Comparison of ENCODE assay signal across 2 cellular contexts in the genomic region with DNA sequence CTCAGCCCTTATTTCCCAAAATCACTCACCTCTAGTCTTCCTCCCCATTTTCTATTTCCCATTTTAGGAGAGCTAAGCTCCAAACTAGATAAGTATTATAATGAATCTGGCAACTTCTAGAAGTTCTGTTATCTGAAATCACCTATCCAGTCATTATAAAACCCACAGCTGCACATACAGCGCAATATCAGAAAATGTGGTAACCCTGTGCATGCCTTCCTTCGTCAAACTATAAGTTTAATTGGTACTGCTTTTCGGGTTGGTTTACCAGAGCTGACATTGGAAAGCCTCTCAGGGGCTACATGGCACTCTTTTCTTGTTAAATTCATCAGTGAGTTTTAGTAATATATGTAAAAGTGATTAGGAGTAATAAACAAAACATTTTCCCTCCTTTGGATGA.
TF ChIP-seq lines count a peak whose summit lies in the region.

No MANE protein-coding gene starts in this region.

TF ChIP-seq in GM12878, 131 proteins besides CTCF, POLR2A, EP300 and RAD21:
- TF ChIP-seq TCF12 (IDR thresholded peaks at IDR 0.05; ENCODE audit: low read depth, low read length) (0 out of 2 replicates have a peak, but pooled peaks have one; percentile 21), RUNX3 (IDR thresholded peaks at IDR 0.05; ENCODE audit: low read length) (peak; percentile 33; the same call in 1 of the 2 replicates), MEF2A (IDR thresholded peaks at IDR 0.05; ENCODE audit: insufficient read depth, low read depth, low read length) (no peak), MTA2 (IDR thresholded peaks at IDR 0.05; ENCODE audit: low read depth) (peak; percentile 56; the same call in 1 of the 2 replicates), JUNB (IDR thresholded peaks at IDR 0.05) (peak; percentile 40; the same call in 1 of the 2 replicates)

TF ChIP-seq in K562, 482 proteins besides CTCF, POLR2A, EP300 and RAD21:
- TF ChIP-seq TCF3 (CRISPR knock-in tag; IDR thresholded peaks at IDR 0.05) = peak; percentile 3; the same call in 1 of the 2 replicates
- TF ChIP-seq HNRNPUL1 (IDR thresholded peaks at IDR 0.05; ENCODE audit: low read length) = no peak
- TF ChIP-seq PTTG1 (tag; IDR thresholded peaks at IDR 0.05; ENCODE audit: low read depth) = no peak
- no peak for TF ChIP-seq MAZ (CRISPR knock-in tag; conservative IDR thresholded peaks at IDR 0.05 in 1 of 2, IDR thresholded peaks at IDR 0.05 in 1 of 2)
- no peak for TF ChIP-seq HNRNPK (IDR thresholded peaks at IDR 0.05; ENCODE audit: low read depth, low read length, poor library complexity, severe bottlenecking)
